Comparison of ENCODE assay signal across 10 cellular contexts in genomic region chr6:7823552-7823951, GRCh38.
"Had no signal": no experiment of that assay in that cellular context is flagged by ENCODE, and none has a peak within 500 bp of the region (broad histone marks: within the 10 kb centered on the region; RNA-seq: fewer than 3 reads in every experiment).

No MANE protein-coding gene starts in this region.

- H3K27ac ChIP-seq: GM23248, HL-60, KMS-11 had no signal

- H3K9ac ChIP-seq: GM23248, KMS-11 had no signal

- H3K4me2 ChIP-seq: KMS-11 had no signal

- DNase-seq: GM23248, GOT3, H9, HCEC 1CT, HFFc6, IMR-90, KBM-7 had no signal

- FAIRE-seq: H54 had no signal

- H3K4me3 ChIP-seq: GM23248 had no signal

- H2AFZ ChIP-seq: GM23248 had no signal
